In genomic region chr22:47168441-47168840, GRCh38 we compare ENCODE assay signal across 21 cellular contexts.
DNase-seq lines count a peak whose midpoint lies in the region; ATAC-seq and TF ChIP-seq lines count a peak whose summit lies in the region.
"Had no signal": no experiment of that assay in that cellular context is flagged by ENCODE, and none has a peak within 500 bp of the region (broad histone marks: within the 10 kb centered on the region; RNA-seq: fewer than 3 reads in every experiment).

No MANE protein-coding gene starts in this region.

- no peak for TF ChIP-seq POLR2A in suprapubic skin (IDR thresholded peaks at IDR 0.05)

- H3K4me1 ChIP-seq in mucosa of descending colon (ENCODE audit: low read depth): no peaks in the 10 kb centered on the region
- H3K4me1 ChIP-seq in suprapubic skin: no peaks in the 10 kb centered on the region
- H3K4me1 ChIP-seq: HAP-1 had no signal

- TF ChIP-seq CTCF in WERI-Rb-1 (IDR thresholded peaks at IDR 0.05; ENCODE audit: low read depth, low read length) (no peak), mucosa of descending colon (IDR thresholded peaks at IDR 0.05) (no peak), suprapubic skin (IDR thresholded peaks at IDR 0.05) (no peak)

- no peak for TF ChIP-seq EP300 in suprapubic skin (IDR thresholded peaks at IDR 0.05)

- H3K36me3 Mint-ChIP-seq in activated T-cell treated with anti-CD3 and anti-CD28 coated beads, Interleukin-2, amount 50 U/mL, for 24 hours (ENCODE audit: low read depth): peaks cover 65% of the 10 kb centered on the region
- H3K36me3 Mint-ChIP-seq in activated T-cell treated with anti-CD3 and anti-CD28 coated beads, Interleukin-2, amount 50 U/mL, for 4 hours (ENCODE audit: insufficient read depth): peaks cover 18% of the 10 kb centered on the region
- peaks cover 2% of the 10 kb centered on the region for H3K36me3 Mint-ChIP-seq in activated CD8-positive, alpha-beta T cell treated with anti-CD3 and anti-CD28 coated beads, Interleukin-2, amount 10 ng/mL, durations not matched to agents 7 days and 5 days (ENCODE audit: low read depth)

- H3K27me3 ChIP-seq in WERI-Rb-1 (ENCODE audit: insufficient read depth, low read depth, severe bottlenecking) (no peaks in the 10 kb centered on the region), suprapubic skin (no peaks in the 10 kb centered on the region)

- 95% methylated on average over 14 of the region's 14 CpGs for WGBS in suprapubic skin

- no peaks in the 10 kb centered on the region for H3K9me3 ChIP-seq in WERI-Rb-1 (ENCODE audit: severe bottlenecking)
- H3K9me3 ChIP-seq in mucosa of descending colon: no peaks in the 10 kb centered on the region
- H3K9me3 ChIP-seq in suprapubic skin: no peaks in the 10 kb centered on the region
- H3K9me3 ChIP-seq: HAP-1 had no signal

- POLR2A ChIA-PET in activated CD8-positive, alpha-beta T cell treated with anti-CD3 and anti-CD28 coated beads, Interleukin-2, amount 10 ng/mL, durations not matched to agents 7 days and 5 days (lab: Charles Lee): no interaction called here

- intact Hi-C loops in mucosa of descending colon (cut with DNase I, micrococcal nuclease): no loop called here

- H3K27ac ChIP-seq in WERI-Rb-1: no peak overlapping the region
- no peak overlapping the region for H3K27ac ChIP-seq in suprapubic skin
- H3K27ac ChIP-seq: KMS-11, PC-9 had no signal

- no peak overlapping the region for H3K4me3 ChIP-seq in WERI-Rb-1 (ENCODE audit: low read depth, low read length)
- H3K4me3 ChIP-seq in mucosa of descending colon: no peak overlapping the region
- H3K4me3 ChIP-seq in suprapubic skin: no peak overlapping the region
- H3K4me3 ChIP-seq: HAP-1, PC-9 had no signal

- no peaks in the 10 kb centered on the region for H3K36me3 ChIP-seq in WERI-Rb-1
- H3K36me3 ChIP-seq in mucosa of descending colon (ENCODE audit: low read depth): no peaks in the 10 kb centered on the region
- H3K36me3 ChIP-seq in suprapubic skin: peaks cover 26% of the 10 kb centered on the region
- H3K36me3 ChIP-seq: HAP-1 had no signal

- no peaks in the 10 kb centered on the region for H3K27me3 Mint-ChIP-seq in activated T-cell treated with anti-CD3 and anti-CD28 coated beads, Interleukin-2, amount 50 U/mL, for 24 hours
- no peaks in the 10 kb centered on the region for H3K27me3 Mint-ChIP-seq in activated T-cell treated with anti-CD3 and anti-CD28 coated beads, Interleukin-2, amount 50 U/mL, for 4 hours (ENCODE audit: low read depth)
- H3K27me3 Mint-ChIP-seq in activated CD8-positive, alpha-beta T cell treated with anti-CD3 and anti-CD28 coated beads, Interleukin-2, amount 10 ng/mL, durations not matched to agents 7 days and 5 days (ENCODE audit: low read depth): no peaks in the 10 kb centered on the region
- H3K27me3 Mint-ChIP-seq: memory B cell; stimulated activated memory B cell treated with anti-CD40 and anti-IgM and Interleukin-4, amounts not matched to agents 10 μg/mL and 1 μg/mL and 100 μg/mL, for 72 hours had no signal

- ATAC-seq in activated T-cell treated with anti-CD3 and anti-CD28 coated beads, Interleukin-2, amount 50 U/mL, for 4 hours: no peak
- ATAC-seq in mucosa of descending colon (no peak), GM18511 (IDR thresholded peaks at IDR 0.05; ENCODE audit: unreplicated experiment) (no peak)
- ATAC-seq in activated CD8-positive, alpha-beta T cell treated with anti-CD3 and anti-CD28 coated beads, Interleukin-2, amount 10 ng/mL, durations not matched to agents 7 days and 5 days: no peak
- ATAC-seq: stimulated activated memory B cell treated with anti-CD40 and anti-IgM and Interleukin-4, amounts not matched to agents 10 μg/mL and 1 μg/mL and 100 μg/mL, for 72 hours had no signal

- no peak overlapping the region for H3K4me3 Mint-ChIP-seq in activated T-cell treated with anti-CD3 and anti-CD28 coated beads, Interleukin-2, amount 50 U/mL, for 24 hours
- H3K4me3 Mint-ChIP-seq in activated T-cell treated with anti-CD3 and anti-CD28 coated beads, Interleukin-2, amount 50 U/mL, for 4 hours: no peak overlapping the region
- H3K4me3 Mint-ChIP-seq in activated CD8-positive, alpha-beta T cell treated with anti-CD3 and anti-CD28 coated beads, Interleukin-2, amount 10 ng/mL, durations not matched to agents 7 days and 5 days: no peak overlapping the region
- H3K4me3 Mint-ChIP-seq: activated naive CD4-positive, alpha-beta T cell treated with anti-CD3 and anti-CD28 coated beads for 36 hours; memory B cell; stimulated activated memory B cell treated with anti-CD40 and anti-IgM and Interleukin-4, amounts not matched to agents 10 μg/mL and 1 μg/mL and 100 μg/mL, for 72 hours had no signal

- no peaks in the 10 kb centered on the region for H3K9me3 Mint-ChIP-seq in activated T-cell treated with anti-CD3 and anti-CD28 coated beads, Interleukin-2, amount 50 U/mL, for 24 hours
- H3K9me3 Mint-ChIP-seq in activated T-cell treated with anti-CD3 and anti-CD28 coated beads, Interleukin-2, amount 50 U/mL, for 4 hours: no peaks in the 10 kb centered on the region
- H3K9me3 Mint-ChIP-seq in activated CD8-positive, alpha-beta T cell treated with anti-CD3 and anti-CD28 coated beads, Interleukin-2, amount 10 ng/mL, durations not matched to agents 7 days and 5 days (ENCODE audit: insufficient read depth): no peaks in the 10 kb centered on the region
- H3K9me3 Mint-ChIP-seq: activated naive CD4-positive, alpha-beta T cell treated with anti-CD3 and anti-CD28 coated beads for 36 hours; memory B cell; stimulated activated memory B cell treated with anti-CD40 and anti-IgM and Interleukin-4, amounts not matched to agents 10 μg/mL and 1 μg/mL and 100 μg/mL, for 72 hours had no signal

- H3K4me1 Mint-ChIP-seq in activated T-cell treated with anti-CD3 and anti-CD28 coated beads, Interleukin-2, amount 50 U/mL, for 24 hours (ENCODE audit: low read depth): no peaks in the 10 kb centered on the region
- H3K4me1 Mint-ChIP-seq in activated T-cell treated with anti-CD3 and anti-CD28 coated beads, Interleukin-2, amount 50 U/mL, for 4 hours (ENCODE audit: low read depth): no peaks in the 10 kb centered on the region
- no peaks in the 10 kb centered on the region for H3K4me1 Mint-ChIP-seq in activated CD8-positive, alpha-beta T cell treated with anti-CD3 and anti-CD28 coated beads, Interleukin-2, amount 10 ng/mL, durations not matched to agents 7 days and 5 days (ENCODE audit: low read depth)

- CTCF ChIA-PET in activated CD8-positive, alpha-beta T cell treated with anti-CD3 and anti-CD28 coated beads, Interleukin-2, amount 10 ng/mL, durations not matched to agents 7 days and 5 days (lab: Charles Lee): no interaction called here

- DNase-seq in activated T-cell treated with anti-CD3 and anti-CD28 coated beads, Interleukin-2, amount 50 U/mL, for 24 hours: peak; percentile 16
- DNase-seq in activated T-cell treated with anti-CD3 and anti-CD28 coated beads, Interleukin-2, amount 50 U/mL, for 4 hours: no peak
- DNase-seq in WERI-Rb-1 (peak; percentile 1), mucosa of descending colon (peak in 2 of 3 donors; percentile 9 to 25), suprapubic skin (ENCODE audit: low spot score in 2 of 2) (peak; percentile 42 to 67), middle frontal gyrus (ENCODE audit: extremely low spot score, low spot score) (no peak)
- no peak for DNase-seq in activated CD8-positive, alpha-beta T cell treated with anti-CD3 and anti-CD28 coated beads, Interleukin-2, amount 10 ng/mL, durations not matched to agents 7 days and 5 days
- DNase-seq: activated naive CD4-positive, alpha-beta T cell treated with anti-CD3 and anti-CD28 coated beads for 36 hours; amygdala; DMS79; NCI-H1436; NCI-H2081; NCI-H2227 treated with DMSO at 0.1 percent for 48 hours; NCI-H69; PC-9; substantia nigra had no signal

- no peak overlapping the region for H3K27ac Mint-ChIP-seq in activated T-cell treated with anti-CD3 and anti-CD28 coated beads, Interleukin-2, amount 50 U/mL, for 24 hours
- H3K27ac Mint-ChIP-seq in activated CD8-positive, alpha-beta T cell treated with anti-CD3 and anti-CD28 coated beads, Interleukin-2, amount 10 ng/mL, durations not matched to agents 7 days and 5 days: no peak overlapping the region
- H3K27ac Mint-ChIP-seq: activated naive CD4-positive, alpha-beta T cell treated with anti-CD3 and anti-CD28 coated beads for 36 hours; memory B cell; stimulated activated memory B cell treated with anti-CD40 and anti-IgM and Interleukin-4, amounts not matched to agents 10 μg/mL and 1 μg/mL and 100 μg/mL, for 72 hours had no signal

Comparison
In these comparisons a context has a peak if more than half of its experiments do, and no peak if none do; other contexts are left out.
1. DNase-seq: peak in activated T-cell treated with anti-CD3 and anti-CD28 coated beads, Interleukin-2, amount 50 U/mL, for 24 hours (single experiment), WERI-Rb-1 (single experiment), mucosa of descending colon (2 of 3) and suprapubic skin (2 of 2); none in activated T-cell treated with anti-CD3 and anti-CD28 coated beads, Interleukin-2, amount 50 U/mL, for 4 hours (single experiment), activated CD8-positive, alpha-beta T cell treated with anti-CD3 and anti-CD28 coated beads, Interleukin-2, amount 10 ng/mL, durations not matched to agents 7 days and 5 days (single experiment) and middle frontal gyrus (single experiment).